1 cellular context compared by ENCODE assay signal in genomic region chr17:18681767-18682571, GRCh38.
TF ChIP-seq lines count a peak whose summit lies in the region.

Gene FOXO3B, minus strand, starts transcription at chr17:18682314. Its CDS starts 663 bp downstream, at chr17:18681651.

TF ChIP-seq in H1, 55 proteins besides CTCF, POLR2A, EP300 and RAD21:
- peak; percentile 83 for TF ChIP-seq POLR2AphosphoS5 (IDR thresholded peaks at IDR 0.05; ENCODE audit: low read depth, low read length)
- TF ChIP-seq PHF8 (conservative IDR thresholded peaks at IDR 0.05; ENCODE audit: low read depth, low read length) = 0 out of 2 replicates have a peak, but pooled peaks have one; percentile 5
- peak; percentile 46 for TF ChIP-seq SIX5 (IDR thresholded peaks at IDR 0.05; ENCODE audit: low read depth, low read length)
- peak; percentile 41; the same call in 1 of the 2 replicates for TF ChIP-seq TBP (IDR thresholded peaks at IDR 0.05; ENCODE audit: low read depth, low read length)
- peak; percentile 76 for TF ChIP-seq BRCA1 (IDR thresholded peaks at IDR 0.05; ENCODE audit: low read depth, low read length)
- TF ChIP-seq TAF1 (IDR thresholded peaks at IDR 0.05; ENCODE audit: low read depth, low read length) = 0 out of 2 replicates have a peak, but pooled peaks have one; percentile 33
- TF ChIP-seq NANOG (IDR thresholded peaks at IDR 0.05; ENCODE audit: insufficient read depth, low read depth, low read length, poor library complexity, severe bottlenecking) = peak; percentile 9
- TF ChIP-seq MAX (IDR thresholded peaks at IDR 0.05) = peak; percentile 24; the same call in 1 of the 2 replicates
- TF ChIP-seq CHD2 (IDR thresholded peaks at IDR 0.05; ENCODE audit: low read length) = peak; percentile 92
- TF ChIP-seq NRF1 (IDR thresholded peaks at IDR 0.05; ENCODE audit: low read depth, low read length) = peak; percentile 29
- peak; percentile 23 for TF ChIP-seq KDM4A (IDR thresholded peaks at IDR 0.05; ENCODE audit: low read depth, low read length, severe bottlenecking)
- peak; percentile 38; the same call in 1 of the 2 replicates for TF ChIP-seq TEAD4 (IDR thresholded peaks at IDR 0.05; ENCODE audit: low read depth, low read length)
